Comparison of ENCODE assay signal across 29 cellular contexts in the genomic region with DNA sequence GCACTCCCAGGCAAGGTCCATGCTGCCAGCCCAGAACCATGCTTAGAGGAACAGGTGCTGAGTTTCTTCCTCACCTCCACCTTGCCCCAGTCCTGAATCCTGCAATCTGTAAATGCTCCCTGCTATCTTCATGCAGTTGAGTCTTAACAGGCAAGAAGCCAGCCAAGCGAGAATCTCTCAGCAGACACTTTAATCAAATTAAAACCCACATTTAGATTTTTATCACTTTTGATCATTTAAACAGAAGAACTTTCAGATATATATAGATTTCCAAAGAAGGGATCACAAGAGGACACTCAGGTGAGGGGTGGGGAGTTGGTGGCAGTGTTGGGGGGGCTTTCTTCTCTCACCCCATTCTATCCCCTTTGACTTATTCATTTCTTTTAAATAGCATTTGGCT.
"Had no signal": no experiment of that assay in that cellular context is flagged by ENCODE, and none has a peak within 500 bp of the region (broad histone marks: within the 10 kb centered on the region; RNA-seq: fewer than 3 reads in every experiment).

No MANE protein-coding gene starts in this region.

- H3K4me1 ChIP-seq: adrenal gland, breast epithelium, Peyer's patch, SJSA1 had no signal

- H3K4me3 ChIP-seq: adrenal gland, body of pancreas, breast epithelium, Peyer's patch, SJSA1 had no signal

- H3K36me3 Mint-ChIP-seq: activated naive CD4-positive, alpha-beta T cell treated with anti-CD3 and anti-CD28 coated beads, Interleukin-2, amount 10 ng/mL, durations not matched to agents 7 days and 5 days; activated naive CD8-positive, alpha-beta T cell treated with anti-CD3 and anti-CD28 coated beads, Interleukin-2, amount 10 ng/mL, durations not matched to agents 7 days and 5 days had no signal

- ATAC-seq: activated CD8-positive, alpha-beta T cell treated with anti-CD3 and anti-CD28 coated beads for 36 hours; activated T-cell treated with anti-CD3 and anti-CD28 coated beads, Interleukin-2, amount 50 U/mL, for 4 hours; body of pancreas had no signal

- H3K36me3 ChIP-seq: adrenal gland, breast epithelium, Peyer's patch, SJSA1 had no signal

- H3K4me2 ChIP-seq: KMS-11 had no signal

- DNase-seq: activated CD4-positive, alpha-beta T cell treated with anti-CD3 and anti-CD28 coated beads, Interleukin-2, amount 10 ng/mL, durations not matched to agents 24 days and 14 days; activated CD4-positive, alpha-beta T cell treated with anti-CD3 and anti-CD28 coated beads, Interleukin-2, amount 50 U/mL, for 4 hours; activated CD8-positive, alpha-beta T cell treated with anti-CD3 and anti-CD28 coated beads for 36 hours; activated effector memory CD4-positive, alpha-beta T cell treated with Interleukin-2 at 50 U/mL for 16 hours; activated naive CD4-positive, alpha-beta T cell treated with anti-CD3 and anti-CD28 coated beads, Interleukin-2, amount 10 ng/mL, durations not matched to agents 7 days and 5 days; activated naive CD8-positive, alpha-beta T cell treated with anti-CD3 and anti-CD28 coated beads, Interleukin-2, amount 10 ng/mL, durations not matched to agents 7 days and 5 days; activated T-cell treated with anti-CD3 and anti-CD28 coated beads for 4 hours; activated T-cell treated with anti-CD3 and anti-CD28 coated beads, Interleukin-2, amount 50 U/mL, for 4 hours; adrenal gland; body of pancreas; caudate nucleus; cerebellar nuclear complex; MM.1S; MV-4-11; NCI-H1092; NCI-H1436 treated with DMSO at 0.1 percent for 48 hours; NCI-H1694 treated with DMSO at 0.1 percent for 48 hours; NCI-H2029; NCI-H345; NCI-H524 treated with DMSO at 0.1 percent for 48 hours; Peyer's patch; RPMI8226; SHP77 treated with DMSO at 0.1 percent for 48 hours had no signal

- H3K27me3 Mint-ChIP-seq: activated CD8-positive, alpha-beta T cell treated with anti-CD3 and anti-CD28 coated beads for 36 hours had no signal

- H3K4me3 Mint-ChIP-seq: activated CD4-positive, alpha-beta T cell treated with anti-CD3 and anti-CD28 coated beads, Interleukin-2, amount 10 ng/mL, durations not matched to agents 24 days and 14 days; activated CD8-positive, alpha-beta T cell treated with anti-CD3 and anti-CD28 coated beads for 36 hours; activated naive CD4-positive, alpha-beta T cell treated with anti-CD3 and anti-CD28 coated beads, Interleukin-2, amount 10 ng/mL, durations not matched to agents 7 days and 5 days; activated naive CD8-positive, alpha-beta T cell treated with anti-CD3 and anti-CD28 coated beads, Interleukin-2, amount 10 ng/mL, durations not matched to agents 7 days and 5 days; activated T-cell treated with anti-CD3 and anti-CD28 coated beads, Interleukin-2, amount 50 U/mL, for 4 hours; activated T-helper 1 cell treated with anti-CD3 and anti-CD28 coated beads, Interleukin-12 subunit alpha, Interleukin-12 subunit beta, Interleukin-2, Interleukin-4 antibody, amounts not matched to agents 30 ng/mL and 10 ng/mL and 1 ng/mL, durations not matched to agents 14 hours and 24 hours and 36 hours; T-helper 1 cell treated with Interleukin-12 subunit alpha and Interleukin-12 subunit beta and Interleukin-4 antibody, amounts not matched to agents 30 μg/mL and 1 μg/mL, for 36 hours; T-helper 2 cell treated with Interferon-gamma antibody and Interleukin-4, amounts not matched to agents 5 μg/mL and 100 μg/mL, for 36 hours had no signal

- H3K27ac ChIP-seq: adrenal gland, body of pancreas, KMS-11, Peyer's patch, SJSA1 had no signal

- H3K27me3 ChIP-seq: adrenal gland, body of pancreas, breast epithelium, Peyer's patch, SJSA1 had no signal

- H3K9ac ChIP-seq: KMS-11 had no signal

- H3K9me3 ChIP-seq: adrenal gland, body of pancreas, breast epithelium, Peyer's patch, SJSA1 had no signal

- H3K27ac Mint-ChIP-seq: activated CD4-positive, alpha-beta T cell treated with anti-CD3 and anti-CD28 coated beads, Interleukin-2, amount 10 ng/mL, durations not matched to agents 24 days and 14 days; activated CD8-positive, alpha-beta T cell treated with anti-CD3 and anti-CD28 coated beads for 36 hours; activated naive CD4-positive, alpha-beta T cell treated with anti-CD3 and anti-CD28 coated beads, Interleukin-2, amount 10 ng/mL, durations not matched to agents 7 days and 5 days; activated naive CD8-positive, alpha-beta T cell treated with anti-CD3 and anti-CD28 coated beads, Interleukin-2, amount 10 ng/mL, durations not matched to agents 7 days and 5 days; activated T-helper 1 cell treated with anti-CD3 and anti-CD28 coated beads, Interleukin-12 subunit alpha, Interleukin-12 subunit beta, Interleukin-2, Interleukin-4 antibody, amounts not matched to agents 30 ng/mL and 10 ng/mL and 1 ng/mL, durations not matched to agents 14 hours and 24 hours and 36 hours; T-helper 1 cell treated with Interleukin-12 subunit alpha and Interleukin-12 subunit beta and Interleukin-4 antibody, amounts not matched to agents 30 μg/mL and 1 μg/mL, for 36 hours; T-helper 2 cell treated with Interferon-gamma antibody and Interleukin-4, amounts not matched to agents 5 μg/mL and 100 μg/mL, for 36 hours had no signal

- H3K9me3 Mint-ChIP-seq: activated CD4-positive, alpha-beta T cell treated with anti-CD3 and anti-CD28 coated beads, Interleukin-2, amount 10 ng/mL, durations not matched to agents 24 days and 14 days; activated CD8-positive, alpha-beta T cell treated with anti-CD3 and anti-CD28 coated beads for 36 hours; activated naive CD4-positive, alpha-beta T cell treated with anti-CD3 and anti-CD28 coated beads, Interleukin-2, amount 10 ng/mL, durations not matched to agents 7 days and 5 days; activated naive CD8-positive, alpha-beta T cell treated with anti-CD3 and anti-CD28 coated beads, Interleukin-2, amount 10 ng/mL, durations not matched to agents 7 days and 5 days; activated T-cell treated with anti-CD3 and anti-CD28 coated beads, Interleukin-2, amount 50 U/mL, for 4 hours; activated T-helper 1 cell treated with anti-CD3 and anti-CD28 coated beads, Interleukin-12 subunit alpha, Interleukin-12 subunit beta, Interleukin-2, Interleukin-4 antibody, amounts not matched to agents 30 ng/mL and 10 ng/mL and 1 ng/mL, durations not matched to agents 14 hours and 24 hours and 36 hours; T-helper 1 cell treated with Interleukin-12 subunit alpha and Interleukin-12 subunit beta and Interleukin-4 antibody, amounts not matched to agents 30 μg/mL and 1 μg/mL, for 36 hours; T-helper 2 cell treated with Interferon-gamma antibody and Interleukin-4, amounts not matched to agents 5 μg/mL and 100 μg/mL, for 36 hours had no signal
